Comparison of ENCODE assay signal across 13 cellular contexts in genomic region chr15:83538682-83539081, GRCh38.
DNase-seq lines count a peak whose midpoint lies in the region; ATAC-seq, FAIRE-seq and TF ChIP-seq lines count a peak whose summit lies in the region.
"Had no signal": no experiment of that assay in that cellular context is flagged by ENCODE, and none has a peak within 500 bp of the region (broad histone marks: within the 10 kb centered on the region; RNA-seq: fewer than 3 reads in every experiment).

No MANE protein-coding gene starts in this region.

- H3K4me2 ChIP-seq in K562 (ENCODE audit: insufficient read depth, low read length) = no peak overlapping the region
- H3K4me2 ChIP-seq: BLaER1 had no signal

- intact Hi-C loops in K562 (cut with micrococcal nuclease) = no loop called here

- H3K79me2 ChIP-seq in K562 (ENCODE audit: control insufficient read depth, insufficient read depth, low read length) = no peaks in the 10 kb centered on the region; the same call in 2 of the 3 replicates

- TF ChIP-seq RAD21 in K562 (CRISPR knock-in tag; conservative IDR thresholded peaks at IDR 0.05 in 1 of 2, IDR thresholded peaks at IDR 0.05 in 1 of 2) = no peak

- H2AFZ ChIP-seq in K562 (ENCODE audit: low read depth, low read length) = no peak overlapping the region
- H2AFZ ChIP-seq: GM23248 had no signal

- no peaks in the 10 kb centered on the region; a peak in 1 of 5 replicates for H3K4me1 ChIP-seq in K562 (replicated peaks in 1 of 2; ENCODE audit: control insufficient read depth in 2 of 2, insufficient read depth in 2 of 2, low read length in 2 of 2)
- H3K4me1 ChIP-seq: BLaER1 had no signal

- no TSS peak for BruUV-seq in K562 (replicated peaks; lab: Mats Ljungman, UMichigan)

- no peaks in the 10 kb centered on the region for H3K27me3 ChIP-seq in K562 (ENCODE audit: control insufficient read depth in 2 of 2, insufficient read depth in 2 of 2, low read length in 2 of 2)
- H3K27me3 ChIP-seq: BLaER1 had no signal

- POLR2A ChIA-PET in K562 (lab: Yijun Ruan, JAX) = no interaction called here

- in situ Hi-C loops in K562 (cut with MboI) = no loop called here

- no peak for TF ChIP-seq POLR2A in K562 (conservative IDR thresholded peaks at IDR 0.05)

- no peak overlapping the region for H3K4me3 ChIP-seq in K562
- H3K4me3 ChIP-seq in fibroblast of pulmonary artery (replicated peaks; ENCODE audit: low read depth, low read length) = no peak overlapping the region
- H3K4me3 ChIP-seq: BLaER1, GM12878, GM23248 had no signal

- no peak overlapping the region for H3K9ac ChIP-seq in K562 (ENCODE audit: insufficient read depth in 1 of 2, low read depth in 2 of 2, low read length in 2 of 2)
- H3K9ac ChIP-seq: BLaER1, GM23248 had no signal

- no peak overlapping the region for H3K27ac ChIP-seq in K562 (ENCODE audit: extremely low read depth, low read depth, low read length)
- H3K27ac ChIP-seq: BLaER1, GM23248 had no signal

- CTCF ChIA-PET in K562 (lab: Yijun Ruan, JAX; ENCODE audit: low intra/inter-chr PET ratio) = no interaction called here

- no peaks in the 10 kb centered on the region for H3K9me1 ChIP-seq in K562 (ENCODE audit: control insufficient read depth, insufficient read depth, low read length)

- peak; percentile 1 for DNase-seq in LHCN-M2 (ENCODE audit: low read depth)
- no peak for DNase-seq in K562 (ENCODE audit: extremely low read depth in 1 of 4, low spot score in 3 of 4)
- peak; percentile 1 for DNase-seq in fibroblast of pulmonary artery (ENCODE audit: low read depth)
- DNase-seq in AML-193 (lab: John Stamatoyannopoulos, UW) = no peak
- no peak for DNase-seq in NCI-H2107 (lab: John Stamatoyannopoulos, UW)
- DNase-seq in COR-L47 (lab: John Stamatoyannopoulos, UW) = no peak
- DNase-seq: CD8-positive, alpha-beta memory T cell; DMS 273 treated with DMSO at 0.1 percent for 48 hours; GM23248; H7 had no signal

- no peaks in the 10 kb centered on the region for H3K36me3 ChIP-seq in K562 (ENCODE audit: control insufficient read depth, insufficient read depth, low read length)
- H3K36me3 ChIP-seq: BLaER1 had no signal

- no peak for TF ChIP-seq EP300 in K562 (IDR thresholded peaks at IDR 0.05; ENCODE audit: low read length)

- no peaks in the 10 kb centered on the region for H4K20me1 ChIP-seq in K562 (replicated peaks; ENCODE audit: control insufficient read depth, insufficient read depth, low read length)
- H4K20me1 ChIP-seq: BLaER1 had no signal

- TF ChIP-seq CTCF in K562 (IDR thresholded peaks at IDR 0.05 in 2 of 3, conservative IDR thresholded peaks at IDR 0.05 in 1 of 3; ENCODE audit: insufficient read depth in 2 of 3, low read depth in 1 of 3, low read length in 3 of 3) (no peak), fibroblast of pulmonary artery (IDR thresholded peaks at IDR 0.05; ENCODE audit: low read length, missing control alignments) (no peak)

- H3K9me3 ChIP-seq in K562 (replicated peaks; ENCODE audit: control insufficient read depth, insufficient read depth, low read depth, low read length) = no peaks in the 10 kb centered on the region
- H3K9me3 ChIP-seq: BLaER1 had no signal

- no peak for ATAC-seq in K562
- ATAC-seq: GM12878 had no signal

- no peak for FAIRE-seq in K562 (lab: Jason Lieb, UNC)
- FAIRE-seq: GM12878, GM18507 had no signal

TF ChIP-seq in K562, 482 proteins besides CTCF, POLR2A, EP300 and RAD21:
- TF ChIP-seq MAFF (IDR thresholded peaks at IDR 0.05; ENCODE audit: low read length) (peak; percentile 77), MAFG (tag; conservative IDR thresholded peaks at IDR 0.05) (peak; percentile 80), C11orf30 (IDR thresholded peaks at IDR 0.05; ENCODE audit: low read depth) (peak; percentile 78), NFE2L1 (tag; IDR thresholded peaks at IDR 0.05; ENCODE audit: borderline replicate concordance, low read depth) (peak; percentile 65), ZNF57 (CRISPR knock-in tag; IDR thresholded peaks at IDR 0.05) (no peak), LEF1 (IDR thresholded peaks at IDR 0.05) (no peak), MAFK (IDR thresholded peaks at IDR 0.05; ENCODE audit: low read length) (peak; percentile 68; the same call in 1 of the 2 replicates), NFE2 (IDR thresholded peaks at IDR 0.05; ENCODE audit: low read depth) (peak; percentile 67), ZNF316 (IDR thresholded peaks at IDR 0.05) (peak; percentile 83), HNRNPH1 (optimal IDR thresholded peaks at IDR 0.05; ENCODE audit: low read depth, low read length) (no peak)

Comparison
In these comparisons a context has a peak if more than half of its experiments do, and no peak if none do; other contexts are left out.
1. DNase-seq: peak in LHCN-M2 (single experiment) and fibroblast of pulmonary artery (single experiment); none in K562 (0 of 4), AML-193 (0 of 2), NCI-H2107 (single experiment) and COR-L47 (single experiment).